ENCODE assay signal across 1 cellular context in genomic region chr7:24665564-24666294, GRCh38.
A peak's percentile ranks its signal among the peaks of the same experiment; 100 is the strongest.
TF ChIP-seq lines count a peak whose summit lies in the region.

No MANE protein-coding gene starts in this region.

TF ChIP-seq in HepG2, 621 proteins besides CTCF, POLR2A, EP300 and RAD21 (continued from another document):
- TF ChIP-seq MNT (IDR thresholded peaks at IDR 0.05) (peak; percentile 55), ZFP36L1 (CRISPR knock-in tag; IDR thresholded peaks at IDR 0.05) (no peak), SMYD3 (CRISPR knock-in tag; IDR thresholded peaks at IDR 0.05) (no peak), STAG1 (CRISPR knock-in tag; IDR thresholded peaks at IDR 0.05) (peak; percentile 72), PHF5A (CRISPR knock-in tag; IDR thresholded peaks at IDR 0.05; ENCODE audit: low read depth, unreplicated experiment) (no peak)
